ENCODE assay signal across 16 cellular contexts in the genomic region with DNA sequence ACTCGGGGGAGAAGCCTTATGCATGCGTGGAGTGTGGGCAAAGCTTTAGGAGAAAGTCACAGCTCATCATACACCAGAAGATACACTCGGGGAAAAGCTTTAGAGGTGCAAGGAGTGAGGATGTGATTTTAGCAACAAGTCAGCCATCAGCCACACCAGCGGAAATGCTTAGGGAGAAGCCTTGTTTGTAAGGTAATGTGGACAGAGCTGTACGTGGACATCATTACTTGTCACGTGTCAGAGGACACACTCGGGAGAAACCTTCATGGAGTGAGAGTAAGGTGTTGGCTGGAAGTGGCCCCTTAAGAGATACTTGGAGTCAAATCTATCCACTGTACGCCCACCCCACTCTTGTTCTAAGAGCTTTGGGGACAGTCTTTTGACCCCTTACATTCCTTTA. TPM values are rescaled to one million over a fixed set of nuclear protein-coding genes. Genes with fewer than 3 reads are reported as not detected.
DNase-seq lines count a peak whose midpoint lies in the region; ATAC-seq, FAIRE-seq and TF ChIP-seq lines count a peak whose summit lies in the region.
"Had no signal": no experiment of that assay in that cellular context is flagged by ENCODE, and none has a peak within 500 bp of the region (broad histone marks: within the 10 kb centered on the region; RNA-seq: fewer than 3 reads in every experiment).

No MANE protein-coding gene starts in this region.

- ATAC-seq in activated naive CD4-positive, alpha-beta T cell treated with anti-CD3 and anti-CD28 coated beads, Interleukin-2, amount 50 U/mL, for 72 hours, result no peak
- no peak for ATAC-seq in GM21786 (IDR thresholded peaks at IDR 0.05; ENCODE audit: unreplicated experiment)
- no peak for ATAC-seq in HG03139 (IDR thresholded peaks at IDR 0.05; ENCODE audit: unreplicated experiment)

- H3K79me2 ChIP-seq in keratinocyte (ENCODE audit: control insufficient read depth, insufficient read depth, low read length), result no peaks in the 10 kb centered on the region

- peak overlapping the region; percentile 89 for H3K4me2 ChIP-seq in keratinocyte (ENCODE audit: control insufficient read depth, extremely low read depth, insufficient read depth, low read depth, low read length)

- H3K4me3 Mint-ChIP-seq in activated naive CD4-positive, alpha-beta T cell treated with anti-CD3 and anti-CD28 coated beads, Interleukin-2, amount 50 U/mL, for 24 hours, result peak overlapping the region; percentile 85

- DNase-seq in activated naive CD4-positive, alpha-beta T cell treated with anti-CD3 and anti-CD28 coated beads, Interleukin-2, amount 50 U/mL, for 16 hours, result no peak
- no peak for DNase-seq in activated naive CD4-positive, alpha-beta T cell treated with anti-CD3 and anti-CD28 coated beads, Interleukin-2, amount 50 U/mL, for 72 hours (ENCODE audit: low spot score in 2 of 2)
- DNase-seq in keratinocyte (ENCODE audit: low read depth, low spot score) (no peak), testis (no peak), NCI-H345 (lab: John Stamatoyannopoulos, UW) (no peak)
- DNase-seq: KG1, NCI-H1436, NCI-H510A, stomach had no signal

- dilution Hi-C loops in keratinocyte (cut with MboI; ENCODE audit: extremely low pct_ligation_motif_present, low sequenced_read_pairs), result loop anchor here (25.0 kb wide), 1 partner anchor 168 kb away; a partner anchor contains a TSS

- TF ChIP-seq CTCF in keratinocyte (optimal IDR thresholded peaks at IDR 0.05 in 1 of 3, IDR thresholded peaks at IDR 0.05 in 1 of 3, conservative IDR thresholded peaks at IDR 0.05 in 1 of 3; ENCODE audit: extremely low read depth in 1 of 3, insufficient read depth in 2 of 3, low read length in 3 of 3) (no peak), testis (IDR thresholded peaks at IDR 0.05) (no peak)

- H3K9me3 ChIP-seq in keratinocyte (ENCODE audit: control insufficient read depth, low read depth, low read length), result no peaks in the 10 kb centered on the region
- no peaks in the 10 kb centered on the region for H3K9me3 ChIP-seq in testis
- H3K9me3 ChIP-seq: HAP-1, stomach had no signal

- peaks cover 51% of the 10 kb centered on the region for H3K4me1 Mint-ChIP-seq in activated naive CD4-positive, alpha-beta T cell treated with anti-CD3 and anti-CD28 coated beads, Interleukin-2, amount 50 U/mL, for 24 hours

- WGBS in testis, 2 donors, result 86 to 90% methylated on average over 8 of the region's 8 CpGs

- no peak for FAIRE-seq in keratinocyte (lab: Jason Lieb, UNC)
- FAIRE-seq: endothelial cell of umbilical vein had no signal

- peaks cover 0 to 13% of the 10 kb centered on the region in 2 experiments for H3K36me3 ChIP-seq in keratinocyte (ENCODE audit: control insufficient read depth in 2 of 2, extremely low read depth in 1 of 2, insufficient read depth in 2 of 2, low read length in 2 of 2)
- no peaks in the 10 kb centered on the region for H3K36me3 ChIP-seq in testis (ENCODE audit: low read depth, missing control alignments)

- H3K9me3 Mint-ChIP-seq in activated naive CD4-positive, alpha-beta T cell treated with anti-CD3 and anti-CD28 coated beads, Interleukin-2, amount 50 U/mL, for 24 hours, result no peaks in the 10 kb centered on the region
- H3K9me3 Mint-ChIP-seq in activated naive CD4-positive, alpha-beta T cell treated with anti-CD3 and anti-CD28 coated beads, Interleukin-2, amount 50 U/mL, for 72 hours, result no peaks in the 10 kb centered on the region

- H3K27ac Mint-ChIP-seq in activated naive CD4-positive, alpha-beta T cell treated with anti-CD3 and anti-CD28 coated beads, Interleukin-2, amount 50 U/mL, for 24 hours, result peak overlapping the region; percentile 96
- peak overlapping the region; percentile 89 to 91 for H3K27ac Mint-ChIP-seq in activated naive CD4-positive, alpha-beta T cell treated with anti-CD3 and anti-CD28 coated beads, Interleukin-2, amount 50 U/mL, for 72 hours

- H3K36me3 Mint-ChIP-seq in activated naive CD4-positive, alpha-beta T cell treated with anti-CD3 and anti-CD28 coated beads, Interleukin-2, amount 50 U/mL, for 24 hours, result peaks cover 5% of the 10 kb centered on the region
- peaks cover 5 to 27% of the 10 kb centered on the region in 2 donors for H3K36me3 Mint-ChIP-seq in activated naive CD4-positive, alpha-beta T cell treated with anti-CD3 and anti-CD28 coated beads, Interleukin-2, amount 50 U/mL, for 72 hours

- intact Hi-C loops in testis (cut with DNase I; ENCODE audit: low total_unique reads), result no loop called here

- H3K9me1 ChIP-seq in keratinocyte (ENCODE audit: control insufficient read depth, extremely low read depth, insufficient read depth, low read length), result no peaks in the 10 kb centered on the region

- no peaks in the 10 kb centered on the region for H3K27me3 ChIP-seq in keratinocyte (ENCODE audit: control insufficient read depth, extremely low read depth, insufficient read depth, low read length)
- H3K27me3 ChIP-seq in testis, result no peaks in the 10 kb centered on the region
- H3K27me3 ChIP-seq: stomach had no signal

- peak overlapping the region; percentile 63 for H2AFZ ChIP-seq in keratinocyte (ENCODE audit: control insufficient read depth, low read length)

- peak overlapping the region in 1 of 3 experiments; percentile 15 for H3K4me3 ChIP-seq in keratinocyte (ENCODE audit: control insufficient read depth in 2 of 3, extremely low read depth in 1 of 3, insufficient read depth in 2 of 3, low read depth in 1 of 3, low read length in 3 of 3)
- no peak overlapping the region for H3K4me3 ChIP-seq in testis
- H3K4me3 ChIP-seq: HAP-1, stomach had no signal

- no peaks in the 10 kb centered on the region for H4K20me1 ChIP-seq in keratinocyte (ENCODE audit: control insufficient read depth, extremely low read depth, insufficient read depth, low read length)

- H3K27ac ChIP-seq in keratinocyte (ENCODE audit: control insufficient read depth, insufficient read depth, low read length) (peak overlapping the region; percentile 97), testis (no peak overlapping the region)

- no peaks in the 10 kb centered on the region for H3K27me3 Mint-ChIP-seq in activated naive CD4-positive, alpha-beta T cell treated with anti-CD3 and anti-CD28 coated beads, Interleukin-2, amount 50 U/mL, for 24 hours

- no peak for TF ChIP-seq POLR2A in testis (IDR thresholded peaks at IDR 0.05)

- H3K4me1 ChIP-seq in keratinocyte (ENCODE audit: control insufficient read depth, extremely low read depth, insufficient read depth, low read length) (peaks cover 35% of the 10 kb centered on the region), testis (peaks cover 19% of the 10 kb centered on the region)
- H3K4me1 ChIP-seq: HAP-1 had no signal

- peak overlapping the region; percentile 82 for H3K9ac ChIP-seq in keratinocyte (ENCODE audit: control insufficient read depth, extremely low read depth, insufficient read depth, low read length)

RNA-seq across cellular contexts. Expression of a gene that starts 28.7 kb away (rescaled TPM):
- total RNA-seq in activated naive CD4-positive, alpha-beta T cell treated with anti-CD3 and anti-CD28 coated beads, Interleukin-2, amount 50 U/mL, for 72 hours, result 10 to 100 TPM; 24.2 to 58.3 TPM
- 9.1 to 12.2 TPM (median 9.6 TPM) in 3 replicates for polyA plus RNA-seq in keratinocyte
- 0.66 TPM for polyA plus RNA-seq in keratinocyte (2011; ENCODE audit: low read depth)
- polyA plus RNA-seq in keratinocyte (2011; cell fraction: cytosol; rRNA removed), result 3.7 and 4.7 TPM in 2 replicates
- 24.5 and 29.1 TPM in 2 replicates for polyA plus RNA-seq in keratinocyte (2011; cell fraction: nucleus; rRNA removed)
- polyA plus RNA-seq in keratinocyte (2012; ENCODE audit: low replicate concordance), result 3.8 and 8.4 TPM in 2 replicates
- 4.5 to 13.7 TPM (median 4.7 TPM) in 3 replicates for polyA minus RNA-seq in keratinocyte
- 0.77 TPM for polyA minus RNA-seq in keratinocyte (2011; cell fraction: cytosol; rRNA and poly(A)+ RNA removed)
- 7.6 and 12.3 TPM in 2 replicates for polyA minus RNA-seq in keratinocyte (2011; cell fraction: nucleus; rRNA and poly(A)+ RNA removed)
- 10 to 100 TPM; 20.9 to 36.8 TPM for total RNA-seq in testis
- polyA plus RNA-seq in testis (ENCODE audit: insufficient read depth, low read depth, low replicate concordance), result 16.0 TPM

RNA-seq across cellular contexts. Expression of a gene that starts 31.6 kb away (rescaled TPM):
- 10 to 100 TPM; 23.2 to 25.5 TPM for total RNA-seq in activated naive CD4-positive, alpha-beta T cell treated with anti-CD3 and anti-CD28 coated beads, Interleukin-2, amount 50 U/mL, for 72 hours
- polyA plus RNA-seq in keratinocyte (22.1 to 38.0 TPM (median 22.4 TPM) in 3 replicates), testis (ENCODE audit: insufficient read depth, low read depth, low replicate concordance) (19.2 TPM)
- polyA plus RNA-seq in keratinocyte (2011; ENCODE audit: low read depth), result 8.7 TPM
- polyA plus RNA-seq in keratinocyte (2011; cell fraction: cytosol; rRNA removed), result 22.2 and 25.3 TPM in 2 replicates
- polyA plus RNA-seq in keratinocyte (2011; cell fraction: nucleus; rRNA removed), result 16.7 and 18.6 TPM in 2 replicates
- 9.5 and 20.7 TPM in 2 replicates for polyA plus RNA-seq in keratinocyte (2012; ENCODE audit: low replicate concordance)
- polyA minus RNA-seq in keratinocyte, result 21.5 to 27.8 TPM (median 27.5 TPM) in 3 replicates
- 11.5 TPM for polyA minus RNA-seq in keratinocyte (2011; cell fraction: cytosol; rRNA and poly(A)+ RNA removed)
- polyA minus RNA-seq in keratinocyte (2011; cell fraction: nucleus; rRNA and poly(A)+ RNA removed), result 7.1 and 9.7 TPM in 2 replicates
- total RNA-seq in testis, result 10 to 100 TPM; 28.6 to 36.5 TPM

RNA-seq across cellular contexts. Expression of a gene that starts 46.3 kb away (rescaled TPM):
- not detected for total RNA-seq in activated naive CD4-positive, alpha-beta T cell treated with anti-CD3 and anti-CD28 coated beads, Interleukin-2, amount 50 U/mL, for 72 hours
- polyA plus RNA-seq in keratinocyte (0.37 to 0.95 TPM (median 0.66 TPM) in 3 replicates), testis (ENCODE audit: insufficient read depth, low read depth, low replicate concordance) (2.8 TPM)
- not detected for polyA plus RNA-seq in keratinocyte (2011; ENCODE audit: low read depth)
- polyA plus RNA-seq in keratinocyte (2011; cell fraction: cytosol; rRNA removed), result 0.30 and 0.69 TPM in 2 replicates
- polyA plus RNA-seq in keratinocyte (2011; cell fraction: nucleus; rRNA removed), result 0.37 TPM in 1 of 2 replicates, not detected in the other
- 0.66 and 0.71 TPM in 2 replicates for polyA plus RNA-seq in keratinocyte (2012; ENCODE audit: low replicate concordance)
- polyA minus RNA-seq in keratinocyte, result 0.53 TPM in 1 of 3 replicates, not detected in the others
- polyA minus RNA-seq in keratinocyte (2011; cell fraction: cytosol; rRNA and poly(A)+ RNA removed), result not detected
- polyA minus RNA-seq in keratinocyte (2011; cell fraction: nucleus; rRNA and poly(A)+ RNA removed), result not detected in 2 replicates
- 1 to 10 TPM; 1.4 to 1.7 TPM for total RNA-seq in testis
- total RNA-seq: endothelial cell of umbilical vein, osteoblast, skeletal muscle tissue had no signal
- polyA plus RNA-seq: endothelial cell of umbilical vein had no signal
